31 cellular contexts compared by ENCODE assay signal in the genomic region with DNA sequence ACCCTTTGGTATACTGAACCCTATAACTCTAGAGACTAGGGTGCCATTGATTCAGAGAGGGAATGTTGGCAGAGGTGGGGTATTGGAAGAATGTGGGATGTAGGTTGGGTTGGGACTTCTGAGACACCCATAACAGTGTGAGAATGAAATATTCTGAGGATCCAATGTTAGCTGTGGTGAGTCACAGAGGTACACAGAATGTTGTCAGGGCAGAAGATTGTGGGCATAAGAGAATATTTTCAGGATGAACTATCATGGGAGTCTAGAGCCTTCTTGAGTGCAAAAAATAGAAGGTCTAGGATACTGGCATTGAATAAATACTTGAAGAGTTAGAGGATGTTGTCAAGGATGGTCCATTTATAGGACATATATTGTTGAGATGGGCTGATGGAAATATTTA. TPM values are rescaled to one million over a fixed set of nuclear protein-coding genes. Genes with fewer than 3 reads are reported as not detected.
DNase-seq lines count a peak whose midpoint lies in the region; ATAC-seq, FAIRE-seq and TF ChIP-seq lines count a peak whose summit lies in the region.
"Had no signal": no experiment of that assay in that cellular context is flagged by ENCODE, and none has a peak within 500 bp of the region (broad histone marks: within the 10 kb centered on the region; RNA-seq: fewer than 3 reads in every experiment).

No MANE protein-coding gene starts in this region.

- H3K18ac ChIP-seq in H9 (ENCODE audit: insufficient read length, low read depth, low read length), result no peak overlapping the region

- no peak overlapping the region for H2BK15ac ChIP-seq in H9 (ENCODE audit: low read depth, low read length)

- H3K27me3 Mint-ChIP-seq in H9 (ENCODE audit: low read depth), result peaks cover 2% of the 10 kb centered on the region

- H2AFZ ChIP-seq in GM23248 (no peak overlapping the region), osteoblast (ENCODE audit: low read length) (no peak overlapping the region), H9 (ENCODE audit: low read length) (no peak overlapping the region)

- H3K4me1 ChIP-seq in GM23248 (ENCODE audit: insufficient read depth) (no peaks in the 10 kb centered on the region), osteoblast (ENCODE audit: insufficient read depth, low read length) (no peaks in the 10 kb centered on the region), lower lobe of right lung (no peaks in the 10 kb centered on the region), H9 (ENCODE audit: insufficient read depth, low read length) (peaks cover 3% of the 10 kb centered on the region; the same call in 1 of the 2 replicates)
- H3K4me1 ChIP-seq: BE2C, BLaER1 had no signal

- H3K4me1 Mint-ChIP-seq in H9, result peaks cover 10 to 19% of the 10 kb centered on the region in 2 experiments
- H3K4me1 Mint-ChIP-seq: CD14-positive monocyte; CD4-positive, alpha-beta memory T cell; CD4-positive, CD25-positive, alpha-beta regulatory T cell; CD8-positive, alpha-beta memory T cell had no signal

- H3F3A ChIP-seq in GM23248 (ENCODE audit: insufficient read depth), result no peaks in the 10 kb centered on the region

- ATAC-seq in GM21737 (IDR thresholded peaks at IDR 0.05; ENCODE audit: unreplicated experiment), result no peak
- no peak for ATAC-seq in lower lobe of right lung

- H3K9ac ChIP-seq in GM23248, result no peak overlapping the region
- H3K9ac ChIP-seq in H9 (ENCODE audit: extremely low read depth, insufficient read length, low read length), result no peak overlapping the region
- H3K9ac ChIP-seq: BLaER1 had no signal

- H3K4me2 ChIP-seq in GM23248 (ENCODE audit: unreplicated experiment), result no peak overlapping the region
- no peak overlapping the region for H3K4me2 ChIP-seq in osteoblast (ENCODE audit: insufficient read depth, low read length)
- H3K4me2 ChIP-seq in H9 (ENCODE audit: insufficient read depth, insufficient read length, low read length), result no peak overlapping the region
- H3K4me2 ChIP-seq: BLaER1 had no signal

- H3K79me1 ChIP-seq in H9 (ENCODE audit: insufficient read depth, low read depth, low read length, poor library complexity, severe bottlenecking), result no peaks in the 10 kb centered on the region

- H3K23me2 ChIP-seq in H9 (ENCODE audit: insufficient read length, low read depth, low read length, poor library complexity, severe bottlenecking), result no peaks in the 10 kb centered on the region

- H4K5ac ChIP-seq in H9 (ENCODE audit: insufficient read length, low read depth, low read length), result no peak overlapping the region

- no peak overlapping the region for H3K56ac ChIP-seq in H9 (ENCODE audit: insufficient read length, low read depth, low read length)

- no peak for FAIRE-seq in bronchial epithelial cell (lab: Jason Lieb, UNC)
- FAIRE-seq: A204.1, GM12891, GM19239 had no signal

- H2BK120ac ChIP-seq in H9 (ENCODE audit: low read depth, low read length, poor library complexity, severe bottlenecking), result no peak overlapping the region

- H3K27me3 ChIP-seq in GM23248 (replicated peaks; ENCODE audit: insufficient read depth) (peaks cover 12% of the 10 kb centered on the region; the same call in 1 of the 2 replicates), bronchial epithelial cell (ENCODE audit: control insufficient read depth, insufficient read depth, low read length) (no peaks in the 10 kb centered on the region), osteoblast (ENCODE audit: insufficient read depth, low read length) (peaks cover 9% of the 10 kb centered on the region), lower lobe of right lung (ENCODE audit: low read depth) (no peaks in the 10 kb centered on the region), H9 (ENCODE audit: insufficient read depth, low read length) (no peaks in the 10 kb centered on the region)
- H3K27me3 ChIP-seq: BLaER1 had no signal

- no peak overlapping the region for H3K4me3 Mint-ChIP-seq in H9
- H3K4me3 Mint-ChIP-seq: CD14-positive monocyte; CD4-positive, alpha-beta memory T cell; CD4-positive, CD25-positive, alpha-beta regulatory T cell; CD8-positive, alpha-beta memory T cell had no signal

- in situ Hi-C loops in GM23248 (cut with MboI), result no loop called here

- no peak overlapping the region for H3K14ac ChIP-seq in H9 (ENCODE audit: insufficient read depth, low read length)

- intact Hi-C loops in lower lobe of right lung (cut with DNase I), result no loop called here

- DNase-seq in GM23248, result peak; percentile 11
- DNase-seq in NCI-H226, result peak; percentile 13
- peak; percentile 42 for DNase-seq in bronchial epithelial cell (ENCODE audit: low read depth)
- DNase-seq in osteoblast (ENCODE audit: insufficient read length, low spot score, missing footprints), result peak; percentile 43
- DNase-seq in middle frontal gyrus (ENCODE audit: extremely low spot score, low spot score), result no peak
- DNase-seq in lower lobe of right lung, result no peak
- no peak for DNase-seq in H9
- DNase-seq: 8988T; ACHN; BE2C; C1 segment of cervical spinal cord; CD4-positive, alpha-beta memory T cell; CD4-positive, CD25-positive, alpha-beta regulatory T cell; CD8-positive, alpha-beta memory T cell; COR-L47; DMS 273 treated with DMSO at 0.1 percent for 48 hours; DMS153; DMS79; DND-41; EL; GDM1 had no signal

- H3K23ac ChIP-seq in H9 (ENCODE audit: insufficient read length, low read depth, low read length), result no peak overlapping the region

- TF ChIP-seq CTCF in bronchial epithelial cell (IDR thresholded peaks at IDR 0.05; ENCODE audit: insufficient read depth, low read length, severe bottlenecking), result no peak
- no peak for TF ChIP-seq CTCF in osteoblast (IDR thresholded peaks at IDR 0.05; ENCODE audit: extremely low read depth, low read depth, low read length)
- TF ChIP-seq CTCF in lower lobe of right lung (IDR thresholded peaks at IDR 0.05), result no peak
- TF ChIP-seq CTCF in H9 (conservative IDR thresholded peaks at IDR 0.05), result no peak

- no peak overlapping the region for H3K4ac ChIP-seq in H9 (ENCODE audit: low read depth, low read length)

- H3K4me3 ChIP-seq in GM23248 (no peak overlapping the region), bronchial epithelial cell (ENCODE audit: low read depth, low read length) (no peak overlapping the region), osteoblast (ENCODE audit: insufficient read depth, low read length) (no peak overlapping the region), lower lobe of right lung (no peak overlapping the region)
- H3K4me3 ChIP-seq: BLaER1 had no signal

- no peaks in the 10 kb centered on the region for H3K79me2 ChIP-seq in GM23248 (ENCODE audit: insufficient read depth)
- no peaks in the 10 kb centered on the region for H3K79me2 ChIP-seq in osteoblast (ENCODE audit: insufficient read depth, low read length)
- H3K79me2 ChIP-seq in H9 (ENCODE audit: insufficient read depth, low read length), result no peaks in the 10 kb centered on the region

- H3K36me3 Mint-ChIP-seq in H9 (ENCODE audit: insufficient read depth in 1 of 3, low read depth in 3 of 3), result no peaks in the 10 kb centered on the region
- H3K36me3 Mint-ChIP-seq: CD14-positive monocyte; CD4-positive, alpha-beta memory T cell; CD4-positive, CD25-positive, alpha-beta regulatory T cell; CD8-positive, alpha-beta memory T cell had no signal

- no peak overlapping the region for H4K8ac ChIP-seq in H9 (replicated peaks; ENCODE audit: insufficient read length, low read depth, low read length)

- no peaks in the 10 kb centered on the region for H4K20me1 ChIP-seq in GM23248 (ENCODE audit: insufficient read depth)
- no peaks in the 10 kb centered on the region for H4K20me1 ChIP-seq in osteoblast (ENCODE audit: insufficient read depth, low read length)
- no peaks in the 10 kb centered on the region for H4K20me1 ChIP-seq in H9 (ENCODE audit: control insufficient read depth, insufficient read depth, insufficient read length)
- H4K20me1 ChIP-seq: BLaER1 had no signal

- H2BK12ac ChIP-seq in H9 (ENCODE audit: insufficient read length, low read depth, low read length), result no peak overlapping the region

- no peak overlapping the region for H2BK5ac ChIP-seq in H9 (ENCODE audit: insufficient read length, low read length)

- H3K36me3 ChIP-seq in GM23248 (ENCODE audit: low read depth) (no peaks in the 10 kb centered on the region), bronchial epithelial cell (ENCODE audit: control insufficient read depth, insufficient read depth, low read length) (no peaks in the 10 kb centered on the region), osteoblast (ENCODE audit: insufficient read depth, low read length) (no peaks in the 10 kb centered on the region), lower lobe of right lung (no peaks in the 10 kb centered on the region)
- H3K36me3 ChIP-seq: BE2C, BLaER1 had no signal

- no peak overlapping the region for H3K27ac Mint-ChIP-seq in H9
- H3K27ac Mint-ChIP-seq: CD14-positive monocyte; CD4-positive, alpha-beta memory T cell; CD8-positive, alpha-beta memory T cell had no signal

- no peak overlapping the region for H2BK20ac ChIP-seq in H9 (ENCODE audit: low read depth, low read length, poor library complexity, severe bottlenecking)

- H3K27ac ChIP-seq in GM23248 (no peak overlapping the region), osteoblast (ENCODE audit: low read depth, low read length) (no peak overlapping the region), lower lobe of right lung (no peak overlapping the region), H9 (ENCODE audit: insufficient read length, low read depth, low read length) (no peak overlapping the region)
- H3K27ac ChIP-seq: BLaER1 had no signal

- no peaks in the 10 kb centered on the region for H3K9me2 ChIP-seq in GM23248 (ENCODE audit: insufficient read depth)

- H3K9me3 ChIP-seq in GM23248 (ENCODE audit: low read depth), result no peaks in the 10 kb centered on the region
- H3K9me3 ChIP-seq in osteoblast (ENCODE audit: low read depth, low read length), result no peaks in the 10 kb centered on the region
- H3K9me3 ChIP-seq in lower lobe of right lung, result no peaks in the 10 kb centered on the region
- H3K9me3 ChIP-seq in H9 (ENCODE audit: control insufficient read depth, low read depth, low read length), result no peaks in the 10 kb centered on the region
- H3K9me3 ChIP-seq: BE2C, BLaER1 had no signal

- no peak overlapping the region for H2AK5ac ChIP-seq in H9 (ENCODE audit: insufficient read length, low read length)

- H3T11ph ChIP-seq in H9 (ENCODE audit: low read length), result no peak overlapping the region

- H4K91ac ChIP-seq in H9 (ENCODE audit: insufficient read length, low read depth, low read length), result no peak overlapping the region

- no peaks in the 10 kb centered on the region; a peak in 1 of 5 replicates for H3K9me3 Mint-ChIP-seq in H9
- H3K9me3 Mint-ChIP-seq: CD8-positive, alpha-beta memory T cell had no signal

RNA-seq across cellular contexts. Expression of a gene that starts 9.0 kb away (rescaled TPM):
- total RNA-seq in GM23248 (2014; rRNA removed; shearing (Covaris generic)), result not detected in 2 replicates
- 0.25 TPM in 1 of 2 replicates, not detected in the other for polyA plus RNA-seq in GM23248 (2016; fragmentation: Nextera tagmentation; extraction: Ambion mirVana)
- total RNA-seq in bronchial epithelial cell, result 0.26 and 0.51 TPM in 2 replicates
- not detected in 2 replicates for total RNA-seq in osteoblast
- 0.56 TPM for total RNA-seq in lower lobe of right lung
- 3.0 and 4.2 TPM in 2 replicates for total RNA-seq in H9 (2021)
- total RNA-seq: A673; CD4-positive, alpha-beta memory T cell; CD4-positive, CD25-positive, alpha-beta regulatory T cell; CD8-positive, alpha-beta memory T cell; Daoy; G401 had no signal
- polyA plus RNA-seq: AG04450; CD14-positive monocyte; CD4-positive, alpha-beta memory T cell; CD4-positive, CD25-positive, alpha-beta regulatory T cell; CD8-positive, alpha-beta memory T cell had no signal

RNA-seq across cellular contexts. Expression of a gene that starts 21.1 kb away (rescaled TPM):
- total RNA-seq in GM23248 (2014; rRNA removed; shearing (Covaris generic)), result not detected in 2 replicates
- not detected in 2 replicates for polyA plus RNA-seq in GM23248 (2016; fragmentation: Nextera tagmentation; extraction: Ambion mirVana)
- total RNA-seq in bronchial epithelial cell, result 26.1 TPM in 1 of 2 replicates, not detected in the other
- not detected in 2 replicates for total RNA-seq in osteoblast
- total RNA-seq in lower lobe of right lung, result 1.9 TPM
- total RNA-seq in H9 (2021), result not detected in 2 replicates
- total RNA-seq: A673; CD4-positive, alpha-beta memory T cell; CD4-positive, CD25-positive, alpha-beta regulatory T cell; CD8-positive, alpha-beta memory T cell; Daoy; G401 had no signal
- polyA plus RNA-seq: AG04450; CD14-positive monocyte; CD4-positive, alpha-beta memory T cell; CD4-positive, CD25-positive, alpha-beta regulatory T cell; CD8-positive, alpha-beta memory T cell had no signal

RNA-seq across cellular contexts. Expression of a gene that starts 26.8 kb away (rescaled TPM):
- not detected in 2 replicates for total RNA-seq in GM23248 (2014; rRNA removed; shearing (Covaris generic))
- polyA plus RNA-seq in GM23248 (2016; fragmentation: Nextera tagmentation; extraction: Ambion mirVana), result not detected in 2 replicates
- not detected in 2 replicates for total RNA-seq in bronchial epithelial cell
- total RNA-seq in osteoblast, result not detected in 2 replicates
- 0.89 TPM for total RNA-seq in lower lobe of right lung
- total RNA-seq in H9 (2021), result 0.26 and 0.46 TPM in 2 replicates
- total RNA-seq: Daoy, G401 had no signal
- polyA plus RNA-seq: AG04450; CD14-positive monocyte; CD4-positive, alpha-beta memory T cell; CD4-positive, CD25-positive, alpha-beta regulatory T cell; CD8-positive, alpha-beta memory T cell had no signal

RNA-seq across cellular contexts. Expression of a gene that starts 29.4 kb away (rescaled TPM):
- not detected in 2 replicates for total RNA-seq in GM23248 (2014; rRNA removed; shearing (Covaris generic))
- polyA plus RNA-seq in GM23248 (2016; fragmentation: Nextera tagmentation; extraction: Ambion mirVana), result not detected in 2 replicates
- 1.6 and 52.0 TPM in 2 replicates for total RNA-seq in bronchial epithelial cell
- not detected in 2 replicates for total RNA-seq in osteoblast
- 11.2 TPM for total RNA-seq in lower lobe of right lung
- total RNA-seq in H9 (2021), result not detected in 2 replicates
- total RNA-seq: A673; CD4-positive, alpha-beta memory T cell; CD4-positive, CD25-positive, alpha-beta regulatory T cell; CD8-positive, alpha-beta memory T cell; Daoy; G401 had no signal
- polyA plus RNA-seq: AG04450; CD14-positive monocyte; CD4-positive, alpha-beta memory T cell; CD4-positive, CD25-positive, alpha-beta regulatory T cell; CD8-positive, alpha-beta memory T cell had no signal

RNA-seq across cellular contexts. Expression of a gene that starts 36.4 kb away (rescaled TPM):
- not detected in 2 replicates for total RNA-seq in GM23248 (2014; rRNA removed; shearing (Covaris generic))
- not detected in 2 replicates for polyA plus RNA-seq in GM23248 (2016; fragmentation: Nextera tagmentation; extraction: Ambion mirVana)
- total RNA-seq in bronchial epithelial cell, result 6.6 and 28.0 TPM in 2 replicates
- total RNA-seq in osteoblast, result not detected in 2 replicates
- 5.7 TPM for total RNA-seq in lower lobe of right lung
- total RNA-seq in H9 (2021), result 1.3 and 1.4 TPM in 2 replicates
- total RNA-seq: A673; CD4-positive, alpha-beta memory T cell; CD4-positive, CD25-positive, alpha-beta regulatory T cell; CD8-positive, alpha-beta memory T cell; Daoy; G401 had no signal
- polyA plus RNA-seq: AG04450; CD14-positive monocyte; CD4-positive, alpha-beta memory T cell; CD4-positive, CD25-positive, alpha-beta regulatory T cell; CD8-positive, alpha-beta memory T cell had no signal

Comparison
In these comparisons a context has a peak if more than half of its experiments do, and no peak if none do; other contexts are left out.
1. DNase-seq: peak in GM23248 (single experiment), NCI-H226 (single experiment), bronchial epithelial cell (single experiment) and osteoblast (single experiment); none in middle frontal gyrus (single experiment), lower lobe of right lung (single experiment) and H9 (single experiment).